Comparison of ENCODE assay signal across 8 cellular contexts in genomic region chr13:40974460-40975407, GRCh38. TPM values are rescaled to one million over a fixed set of nuclear protein-coding genes. Genes with fewer than 3 reads are reported as not detected.
A peak's percentile ranks its signal among the peaks of the same experiment; 100 is the strongest.
DNase-seq lines count a peak whose midpoint lies in the region; ATAC-seq, FAIRE-seq and TF ChIP-seq lines count a peak whose summit lies in the region.

No MANE protein-coding gene starts in this region.

- no peaks in the 10 kb centered on the region for H3K27me3 Mint-ChIP-seq in Calu3 (ENCODE audit: unreplicated experiment)

- WGBS in lung, 2 donors, result 35 to 41% methylated on average over 4 of the region's 4 CpGs

- H3K4me3 ChIP-seq in Panc1 (ENCODE audit: low read depth in 2 of 2, low read length in 2 of 2) (no peak overlapping the region), colonic mucosa (no peak overlapping the region), lung (no peak overlapping the region)

- peak overlapping the region; percentile 66 for H3K27ac Mint-ChIP-seq in Calu3 (ENCODE audit: unreplicated experiment)

- BruUV-seq in Calu3 (replicated peaks; lab: Mats Ljungman, UMichigan) (no TSS peak), Panc1 (replicated peaks; lab: Mats Ljungman, UMichigan) (no TSS peak)

- H3K36me3 Mint-ChIP-seq in Calu3 (ENCODE audit: insufficient read depth, unreplicated experiment), result peaks cover 13% of the 10 kb centered on the region

- H3K4me1 Mint-ChIP-seq in Calu3 (ENCODE audit: low read depth, unreplicated experiment), result peaks cover 46% of the 10 kb centered on the region

- intact Hi-C loops in Calu3 (cut with micrococcal nuclease; ENCODE audit: unreplicated experiment), result loop anchor here (5.0 kb wide), 2 partner anchors 43 to 83 kb away; partner anchors contain the start of gene ELF1
- intact Hi-C loops in Panc1 (cut with micrococcal nuclease; ENCODE audit: unreplicated experiment), result no loop called here
- intact Hi-C loops in colonic mucosa (cut with DNase I), result no loop called here

- ATAC-seq in HG03159 (IDR thresholded peaks at IDR 0.05; ENCODE audit: unreplicated experiment) (peak; percentile 70), Panc1 (0 out of 2 replicates have a peak, but pooled peaks have one; percentile 71), lung (ENCODE audit: insufficient read depth, low FRiP score) (peak; percentile 68), HG03469 (IDR thresholded peaks at IDR 0.05; ENCODE audit: unreplicated experiment) (no peak)

- TF ChIP-seq CTCF in Calu3 (IDR thresholded peaks at IDR 0.05; ENCODE audit: unreplicated experiment) (peak; percentile 41), Panc1 (IDR thresholded peaks at IDR 0.05) (peak; percentile 62), colonic mucosa (IDR thresholded peaks at IDR 0.05) (peak; percentile 34), lung (IDR thresholded peaks at IDR 0.05; ENCODE audit: control extremely low read depth, extremely low read depth) (peak; percentile 19)

- POLR2A ChIA-PET in Panc1 (lab: Charles Lee), result no interaction called here

- H3K36me3 ChIP-seq in Panc1 (ENCODE audit: control insufficient read depth, insufficient read depth, low read length) (no peaks in the 10 kb centered on the region), colonic mucosa (no peaks in the 10 kb centered on the region), lung (ENCODE audit: control insufficient read depth in 2 of 2, insufficient read depth in 2 of 2, low read length in 2 of 2) (no peaks in the 10 kb centered on the region)

- in situ Hi-C loops in Panc1 (cut with HindIII; ENCODE audit: low pct_unique_long_range_greater_than_20kb, low sequenced_read_pairs), result no loop called here

- H3K27ac ChIP-seq in Panc1 (ENCODE audit: low read length) (no peak overlapping the region), colonic mucosa (peak overlapping the region; percentile 69), lung (ENCODE audit: low read depth in 1 of 2, low read length in 1 of 2) (no peak overlapping the region)

- CTCF ChIA-PET in Calu3 (lab: Charles Lee), result interaction anchor here (0.7 to 1.7 kb wide), 9 partner anchors 18 to 185 kb away, joined by 3 to 9 read pairs (median 4); partner anchors contain the start of genes ELF1, SLC25A15 and WBP4
- CTCF ChIA-PET in Panc1 (lab: Charles Lee), result no interaction called here

- FAIRE-seq in GM19239 (lab: Jason Lieb, UNC), result peak; percentile 100

- no peaks in the 10 kb centered on the region for H3K9me3 ChIP-seq in Panc1 (ENCODE audit: control insufficient read depth, insufficient read depth, low read depth, low read length)
- H3K9me3 ChIP-seq in colonic mucosa, result no peaks in the 10 kb centered on the region
- H3K9me3 ChIP-seq in lung (ENCODE audit: control insufficient read depth in 2 of 2, insufficient read depth in 1 of 2, low read length in 1 of 2), result no peaks in the 10 kb centered on the region

- H3K9ac ChIP-seq in colonic mucosa (ENCODE audit: low read depth in 2 of 2, low read length in 2 of 2), result peak overlapping the region in 1 of 2 donors; percentile 81

- H3K9me3 Mint-ChIP-seq in Calu3 (ENCODE audit: low read depth, unreplicated experiment), result no peaks in the 10 kb centered on the region

- DNase-seq in Calu3 (peak; percentile 30), GM19239 (ENCODE audit: insufficient read length, low spot score) (no peak), Panc1 (ENCODE audit: low read depth, low spot score) (no peak), colonic mucosa (peak; percentile 55), lung (ENCODE audit: low spot score) (no peak), NCI-H510A treated with DMSO at 0.1 percent for 48 hours (lab: John Stamatoyannopoulos, UW) (no peak)

- H3K4me1 ChIP-seq in Panc1 (ENCODE audit: control insufficient read depth, insufficient read depth, low read length) (peaks cover 4% of the 10 kb centered on the region; the same call in 1 of the 2 replicates), colonic mucosa (peaks cover 32% of the 10 kb centered on the region), lung (ENCODE audit: control insufficient read depth in 2 of 2, insufficient read depth in 2 of 2, low read length in 2 of 2) (peaks cover 7 to 41% of the 10 kb centered on the region in 2 donors)

- H3K4me3 Mint-ChIP-seq in Calu3 (ENCODE audit: low read depth, unreplicated experiment), result peak overlapping the region; percentile 30

- no peaks in the 10 kb centered on the region for H3K27me3 ChIP-seq in Panc1 (ENCODE audit: control insufficient read depth, insufficient read depth, low read length)
- H3K27me3 ChIP-seq in colonic mucosa, result no peaks in the 10 kb centered on the region
- H3K27me3 ChIP-seq in lung (ENCODE audit: control insufficient read depth, insufficient read depth), result no peaks in the 10 kb centered on the region

RNA-seq across cellular contexts. Expression of gene ELF1, which starts 44.4 kb away (rescaled TPM):
- total RNA-seq in Calu3 (2022) (63.4 and 63.5 TPM in 2 replicates), Panc1 (2021; ENCODE audit: unreplicated experiment) (28.5 TPM), colonic mucosa (100 to 1,000 TPM in 1 of 2 donors, 10 to 100 TPM in 1; 72.2 to 120 TPM), lung (100 to 1,000 TPM in 1 of 2 donors, 10 to 100 TPM in 1; 70.6 to 107 TPM)
- polyA plus RNA-seq in Panc1 (2012; ENCODE audit: insufficient read length), result 19.9 TPM
- polyA plus RNA-seq in lung, result 10 to 100 TPM; 10.8 to 56.5 TPM

Comparison
In these comparisons a context has a peak if more than half of its experiments do, and no peak if none do; other contexts are left out.
1. DNase-seq: peak in Calu3 (single experiment) and colonic mucosa (single experiment); none in GM19239 (single experiment), Panc1 (single experiment), lung (single experiment) and NCI-H510A treated with DMSO at 0.1 percent for 48 hours (single experiment).
2. Peak in every context shown above with its lines, with median percentiles within 50 percentile points of each other: CTCF ChIP-seq.